Comparison of ENCODE assay signal across 1 cellular context in genomic region chr20:49119972-49120371, GRCh38.
TF ChIP-seq lines count a peak whose summit lies in the region.

No MANE protein-coding gene starts in this region.

TF ChIP-seq in GM23338, 12 proteins besides CTCF, POLR2A, EP300 and RAD21 (continued from another document):
- no peak for TF ChIP-seq ZNF462 (CRISPR knock-in tag; IDR thresholded peaks at IDR 0.05)
- no peak for TF ChIP-seq STAT1 (IDR thresholded peaks at IDR 0.05; ENCODE audit: unreplicated experiment)
- TF ChIP-seq EZH2phosphoT487 (IDR thresholded peaks at IDR 0.05; ENCODE audit: unreplicated experiment), result no peak
TF ChIP-seq in GM23338: peak in this region for 0.
